ENCODE assay signal across 20 cellular contexts in genomic region chr1:175920401-175920800, GRCh38.
DNase-seq lines count a peak whose midpoint lies in the region; ATAC-seq and TF ChIP-seq lines count a peak whose summit lies in the region.
"Had no signal": no experiment of that assay in that cellular context is flagged by ENCODE, and none has a peak within 500 bp of the region (broad histone marks: within the 10 kb centered on the region; RNA-seq: fewer than 3 reads in every experiment).

No MANE protein-coding gene starts in this region.

- H3K36me3 Mint-ChIP-seq in mesothelial cell of epicardium = peaks cover 22% of the 10 kb centered on the region

- in situ Hi-C loops in GM13977 (cut with MboI; ENCODE audit: low pct_unique_long_range_greater_than_20kb, low sequenced_read_pairs, unreplicated experiment) = no loop called here

- DNase-seq in EH (ENCODE audit: low read depth) (peak; percentile 59), amniotic epithelial cell (ENCODE audit: low read depth) (peak; percentile 50), left kidney (ENCODE audit: low read depth, low spot score) (peak; percentile 56), mesothelial cell of epicardium (ENCODE audit: low spot score in 2 of 2, unreplicated experiment in 2 of 2) (no peak), WERI-Rb-1 (no peak), GM19238 (ENCODE audit: insufficient read length, low spot score) (no peak), GM13977 (ENCODE audit: low spot score) (no peak)
- DNase-seq: 8988T; Calu3; CD8-positive, alpha-beta T cell; DMS79 treated with DMSO at 0.1 percent for 48 hours; EL; H9; KBM-7 had no signal

- H3K36me3 ChIP-seq in WERI-Rb-1 = no peaks in the 10 kb centered on the region

- H3K27ac ChIP-seq in WERI-Rb-1 = no peak overlapping the region
- H3K27ac ChIP-seq: BLaER1 treated with 17β-estradiol and CSF1 and Interleukin-3, amounts not matched to agents 10 nM and 100 nM; HL-60 had no signal

- no peaks in the 10 kb centered on the region for H3K9me3 ChIP-seq in WERI-Rb-1 (ENCODE audit: severe bottlenecking)
- H3K9me3 ChIP-seq: BLaER1 treated with 17β-estradiol and CSF1 and Interleukin-3, amounts not matched to agents 10 nM and 100 nM had no signal

- ATAC-seq in HG02938 (IDR thresholded peaks at IDR 0.05; ENCODE audit: unreplicated experiment) = no peak
- ATAC-seq: CD8-positive, alpha-beta T cell; GM12878 had no signal

- H3K27ac Mint-ChIP-seq in mesothelial cell of epicardium = peak overlapping the region; percentile 25
- H3K27ac Mint-ChIP-seq: B cell; CD8-positive, alpha-beta T cell; H9 had no signal

- no peaks in the 10 kb centered on the region for H3K27me3 ChIP-seq in WERI-Rb-1 (ENCODE audit: insufficient read depth, low read depth, severe bottlenecking)
- H3K27me3 ChIP-seq: BLaER1 treated with 17β-estradiol and CSF1 and Interleukin-3, amounts not matched to agents 10 nM and 100 nM had no signal

- H3K4me3 Mint-ChIP-seq in mesothelial cell of epicardium = no peak overlapping the region
- H3K4me3 Mint-ChIP-seq: B cell; CD8-positive, alpha-beta T cell; H9 had no signal

- peaks cover 24% of the 10 kb centered on the region for H3K4me1 Mint-ChIP-seq in mesothelial cell of epicardium
- H3K4me1 Mint-ChIP-seq: B cell, IgD-negative memory B cell had no signal

- H3K4me3 ChIP-seq in WERI-Rb-1 (ENCODE audit: low read depth, low read length) = no peak overlapping the region
- H3K4me3 ChIP-seq: BLaER1 treated with 17β-estradiol and CSF1 and Interleukin-3, amounts not matched to agents 10 nM and 100 nM; GM12878 had no signal

- H3K9me3 Mint-ChIP-seq in mesothelial cell of epicardium = no peaks in the 10 kb centered on the region

- TF ChIP-seq CTCF in mesothelial cell of epicardium (IDR thresholded peaks at IDR 0.05; ENCODE audit: unreplicated experiment) (no peak), WERI-Rb-1 (IDR thresholded peaks at IDR 0.05; ENCODE audit: low read depth, low read length) (no peak), GM13977 (IDR thresholded peaks at IDR 0.05; ENCODE audit: extremely low read depth, insufficient read depth, missing control alignments) (no peak)

- H3K27me3 Mint-ChIP-seq in mesothelial cell of epicardium (ENCODE audit: low read depth) = no peaks in the 10 kb centered on the region
- H3K27me3 Mint-ChIP-seq: B cell, IgD-negative memory B cell had no signal

Comparison
In these comparisons a context has a peak if more than half of its experiments do, and no peak if none do; other contexts are left out.
1. DNase-seq: peak in EH (single experiment), amniotic epithelial cell (single experiment) and left kidney (single experiment); none in mesothelial cell of epicardium (0 of 2), WERI-Rb-1 (single experiment), GM19238 (single experiment) and GM13977 (single experiment).